Comparison of ENCODE assay signal across 8 cellular contexts in the genomic region with DNA sequence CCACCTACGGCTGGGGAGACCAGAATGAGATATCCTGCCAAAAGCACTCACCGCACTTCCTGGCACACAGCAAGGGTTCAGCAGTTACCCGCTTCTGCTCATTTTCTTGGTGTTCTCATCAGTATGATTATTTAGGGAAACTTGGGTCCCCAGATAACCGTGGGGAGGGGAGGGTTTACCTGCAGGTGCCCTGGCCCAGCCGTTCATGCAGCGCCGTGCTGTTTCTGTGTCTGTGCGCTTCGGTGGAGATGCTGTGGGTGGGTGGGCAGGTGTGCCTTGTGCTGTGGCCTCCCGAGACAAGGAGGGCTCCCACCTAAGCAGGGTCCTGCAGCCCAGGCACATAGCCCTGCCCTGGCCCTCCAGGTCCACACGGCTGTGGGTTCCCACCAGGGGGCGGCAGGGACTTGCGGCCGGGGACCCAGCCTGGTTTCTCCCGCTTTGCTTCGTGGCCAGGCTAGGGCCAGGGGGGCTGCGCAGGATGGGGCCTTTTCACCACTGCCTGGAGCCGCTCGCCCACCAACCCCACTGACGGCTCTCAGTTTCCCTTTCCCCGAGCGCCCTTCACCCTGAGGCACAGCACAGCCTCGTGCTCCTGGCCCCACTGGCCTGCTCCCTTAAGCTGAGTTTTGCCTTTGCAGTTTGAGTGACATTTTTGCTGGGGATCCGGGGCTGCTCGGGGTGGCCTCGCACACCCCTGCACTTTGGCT.
DNase-seq lines count a peak whose midpoint lies in the region; TF ChIP-seq lines count a peak whose summit lies in the region.

No MANE protein-coding gene starts in this region.

- H3K27ac ChIP-seq in dorsolateral prefrontal cortex = peak overlapping the region in 27 of 59 donors; percentile 3 to 79 (median 42)

- H3K27me3 Mint-ChIP-seq in IgD-negative memory B cell = no peaks in the 10 kb centered on the region
- H3K27me3 Mint-ChIP-seq in activated CD4-positive, alpha-beta T cell treated with anti-CD3 and anti-CD28 coated beads, Interleukin-2, amount 10 ng/mL, durations not matched to agents 7 days and 5 days = no peaks in the 10 kb centered on the region
- no peaks in the 10 kb centered on the region for H3K27me3 Mint-ChIP-seq in mesothelial cell of epicardium (ENCODE audit: low read depth)

- intact Hi-C loops in dorsolateral prefrontal cortex (cut with DNase I) = loop anchor here (5.0 to 10.0 kb wide), 5 partner anchors 62 to 515 kb away; a partner anchor contains a TSS

- H3K4me1 Mint-ChIP-seq in IgD-negative memory B cell = peaks cover 27 to 42% (median 28%) of the 10 kb centered on the region in 3 donors
- peaks cover 6% of the 10 kb centered on the region for H3K4me1 Mint-ChIP-seq in activated CD4-positive, alpha-beta T cell treated with anti-CD3 and anti-CD28 coated beads, Interleukin-2, amount 10 ng/mL, durations not matched to agents 7 days and 5 days
- H3K4me1 Mint-ChIP-seq in mesothelial cell of epicardium = peaks cover 4% of the 10 kb centered on the region

- TF ChIP-seq CTCF in dorsolateral prefrontal cortex (IDR thresholded peaks at IDR 0.05 in 54 of 56, conservative IDR thresholded peaks at IDR 0.05 in 2 of 56; ENCODE audit: low read depth in 1 of 56, partially characterized antibody in 56 of 56) (peak; percentile 16 to 93 (median 72)), mesothelial cell of epicardium (IDR thresholded peaks at IDR 0.05; ENCODE audit: unreplicated experiment) (peak; percentile 56)

- DNase-seq in NCI-H82 (lab: John Stamatoyannopoulos, UW) = peak; percentile 53
- no peak for DNase-seq in NCI-H82 treated with DMSO at 0.1 percent for 48 hours (lab: John Stamatoyannopoulos, UW; ENCODE audit: unreplicated experiment)
- DNase-seq in activated CD4-positive, alpha-beta T cell treated with anti-CD3 and anti-CD28 coated beads, Interleukin-2, amount 10 ng/mL, durations not matched to agents 7 days and 5 days = peak; percentile 63
- DNase-seq in dorsolateral prefrontal cortex = peak in 7 of 10 donors; percentile 55 to 81 (median 63)
- peak; percentile 51 to 80 for DNase-seq in mesothelial cell of epicardium (ENCODE audit: low spot score in 2 of 2, unreplicated experiment in 2 of 2)
- peak; percentile 60 for DNase-seq in stimulated activated CD8-positive, alpha-beta memory T cell treated with anti-CD3 and anti-CD28 coated beads, Interleukin-4, amount 100 ng/mL, for 24 hours (ENCODE audit: low read depth)
- no peak for DNase-seq in mesenteric fat pad (ENCODE audit: low spot score)

- no peak overlapping the region for H3K4me3 ChIP-seq in dorsolateral prefrontal cortex

- H3K27ac Mint-ChIP-seq in IgD-negative memory B cell (peak overlapping the region; percentile 48 to 90 (median 89)), mesothelial cell of epicardium (no peak overlapping the region)
- H3K27ac Mint-ChIP-seq in activated CD4-positive, alpha-beta T cell treated with anti-CD3 and anti-CD28 coated beads, Interleukin-2, amount 10 ng/mL, durations not matched to agents 7 days and 5 days = no peak overlapping the region

- H3K27me3 ChIP-seq in dorsolateral prefrontal cortex = no peaks in the 10 kb centered on the region

- H3K9me3 Mint-ChIP-seq in IgD-negative memory B cell (no peaks in the 10 kb centered on the region), mesothelial cell of epicardium (no peaks in the 10 kb centered on the region)
- H3K9me3 Mint-ChIP-seq in activated CD4-positive, alpha-beta T cell treated with anti-CD3 and anti-CD28 coated beads, Interleukin-2, amount 10 ng/mL, durations not matched to agents 7 days and 5 days = no peaks in the 10 kb centered on the region

- POLR2A ChIA-PET in activated CD4-positive, alpha-beta T cell treated with anti-CD3 and anti-CD28 coated beads, Interleukin-2, amount 10 ng/mL, durations not matched to agents 7 days and 5 days (lab: Charles Lee) = no interaction called here

- CTCF ChIA-PET in activated CD4-positive, alpha-beta T cell treated with anti-CD3 and anti-CD28 coated beads, Interleukin-2, amount 10 ng/mL, durations not matched to agents 7 days and 5 days (lab: Charles Lee) = interaction anchor here (1.0 to 2.2 kb wide), 5 partner anchors 10 to 208 kb away, joined by 3 to 9 read pairs (median 3); no protein-coding TSS in a partner anchor

- H3K36me3 Mint-ChIP-seq in IgD-negative memory B cell (no peaks in the 10 kb centered on the region), mesothelial cell of epicardium (no peaks in the 10 kb centered on the region)
- no peaks in the 10 kb centered on the region for H3K36me3 Mint-ChIP-seq in activated CD4-positive, alpha-beta T cell treated with anti-CD3 and anti-CD28 coated beads, Interleukin-2, amount 10 ng/mL, durations not matched to agents 7 days and 5 days (ENCODE audit: low read depth)

- H3K4me3 Mint-ChIP-seq in IgD-negative memory B cell = peak overlapping the region in 3 of 4 donors; percentile 36 to 78 (median 75)
- no peak overlapping the region for H3K4me3 Mint-ChIP-seq in activated CD4-positive, alpha-beta T cell treated with anti-CD3 and anti-CD28 coated beads, Interleukin-2, amount 10 ng/mL, durations not matched to agents 7 days and 5 days
- H3K4me3 Mint-ChIP-seq in mesothelial cell of epicardium = no peak overlapping the region

Comparison
In these comparisons a context has a peak if more than half of its experiments do, and no peak if none do; other contexts are left out.
1. DNase-seq: peak in NCI-H82 (single experiment), activated CD4-positive, alpha-beta T cell treated with anti-CD3 and anti-CD28 coated beads, Interleukin-2, amount 10 ng/mL, durations not matched to agents 7 days and 5 days (single experiment), dorsolateral prefrontal cortex (7 of 10), mesothelial cell of epicardium (2 of 2) and stimulated activated CD8-positive, alpha-beta memory T cell treated with anti-CD3 and anti-CD28 coated beads, Interleukin-4, amount 100 ng/mL, for 24 hours (single experiment); none in NCI-H82 treated with DMSO at 0.1 percent for 48 hours (single experiment) and mesenteric fat pad (single experiment).
2. H3K27ac Mint-ChIP-seq: peak in IgD-negative memory B cell (3 of 3); none in activated CD4-positive, alpha-beta T cell treated with anti-CD3 and anti-CD28 coated beads, Interleukin-2, amount 10 ng/mL, durations not matched to agents 7 days and 5 days (single experiment) and mesothelial cell of epicardium (single experiment).
3. H3K4me3 Mint-ChIP-seq: peak in IgD-negative memory B cell (3 of 4); none in activated CD4-positive, alpha-beta T cell treated with anti-CD3 and anti-CD28 coated beads, Interleukin-2, amount 10 ng/mL, durations not matched to agents 7 days and 5 days (single experiment) and mesothelial cell of epicardium (single experiment).